10 cellular contexts compared by ENCODE assay signal in the genomic region with DNA sequence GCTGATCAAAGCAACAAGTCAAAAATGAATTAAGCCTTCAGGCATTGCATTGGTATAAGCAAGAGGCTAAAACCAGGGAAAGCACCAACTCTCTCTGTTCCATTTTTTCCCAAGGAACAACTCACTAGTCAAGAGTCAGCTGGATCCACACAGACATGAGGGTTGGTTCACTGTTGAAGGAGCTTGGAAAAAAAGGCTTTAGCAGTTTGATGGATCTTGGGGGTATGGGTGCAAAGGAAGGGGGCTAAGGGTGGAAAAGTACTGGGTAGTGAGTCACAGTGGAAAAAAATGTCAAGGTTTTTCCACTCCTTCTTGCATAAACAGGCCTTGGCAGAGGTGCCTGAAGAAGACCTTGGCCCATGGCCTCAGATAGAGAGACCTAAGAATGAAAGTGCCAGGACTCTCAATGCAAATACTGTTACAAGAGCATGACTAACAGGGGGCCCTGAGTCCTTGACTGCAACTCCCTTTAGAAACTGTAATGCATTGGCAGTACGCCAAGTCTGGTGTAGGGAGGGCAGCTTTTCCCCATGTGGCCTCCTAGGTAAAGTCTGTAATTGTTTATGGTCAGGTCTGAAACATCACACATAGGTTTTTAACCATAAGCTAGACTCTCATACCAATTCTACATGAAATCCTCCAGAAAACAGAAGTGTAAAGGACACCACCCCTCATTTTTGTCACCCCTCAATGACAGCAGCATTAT. TPM values are rescaled to one million over a fixed set of nuclear protein-coding genes. Genes with fewer than 3 reads are reported as not detected.
DNase-seq lines count a peak whose midpoint lies in the region; ATAC-seq and TF ChIP-seq lines count a peak whose summit lies in the region.
"Had no signal": no experiment of that assay in that cellular context is flagged by ENCODE, and none has a peak within 500 bp of the region (broad histone marks: within the 10 kb centered on the region; RNA-seq: fewer than 3 reads in every experiment).

No MANE protein-coding gene starts in this region.

- H3K9me3 ChIP-seq in adrenal gland (replicated peaks in 1 of 3), result no peaks in the 10 kb centered on the region
- H3K9me3 ChIP-seq in tibial nerve, result no peaks in the 10 kb centered on the region
- H3K9me3 ChIP-seq: neutrophil, Peyer's patch had no signal

- TF ChIP-seq POLR2A in adrenal gland (IDR thresholded peaks at IDR 0.05) (peak in 1 of 2 donors; percentile 73), tibial nerve (IDR thresholded peaks at IDR 0.05) (no peak)

- peaks cover 25 to 31% of the 10 kb centered on the region in 2 donors for H3K4me1 ChIP-seq in adrenal gland (replicated peaks in 1 of 2)
- peaks cover 0 to 5% (median 0%) of the 10 kb centered on the region in 4 donors for H3K4me1 ChIP-seq in tibial nerve

- H3K27me3 ChIP-seq in adrenal gland (no peaks in the 10 kb centered on the region), tibial nerve (no peaks in the 10 kb centered on the region)
- H3K27me3 ChIP-seq: neutrophil, Peyer's patch had no signal

- ATAC-seq in GM21360 (IDR thresholded peaks at IDR 0.05; ENCODE audit: unreplicated experiment) (peak; percentile 99), HG03469 (IDR thresholded peaks at IDR 0.05; ENCODE audit: unreplicated experiment) (peak; percentile 98), omental fat pad (ENCODE audit: low FRiP score) (peak; percentile 84)

- TF ChIP-seq CTCF in adrenal gland (IDR thresholded peaks at IDR 0.05) (no peak), omental fat pad (IDR thresholded peaks at IDR 0.05) (no peak), tibial nerve (IDR thresholded peaks at IDR 0.05) (no peak)

- H3K4me3 ChIP-seq in adrenal gland (peak overlapping the region in 1 of 4 donors; percentile 44), tibial nerve (no peak overlapping the region)
- H3K4me3 ChIP-seq: Peyer's patch had no signal

- H3K36me3 ChIP-seq in adrenal gland (replicated peaks in 1 of 2) (peaks cover 0 to 21% of the 10 kb centered on the region in 2 donors), tibial nerve (peaks cover 0 to 83% (median 3%) of the 10 kb centered on the region in 3 donors)

- no peak for TF ChIP-seq EP300 in tibial nerve (IDR thresholded peaks at IDR 0.05)

- intact Hi-C loops in adrenal gland (cut with DNase I), result no loop called here

- 25 to 67% (median 42%) methylated on average over 1 of the region's 1 CpG for WGBS in adrenal gland, 4 donors
- 71 to 91% methylated on average over 1 of the region's 1 CpG for whole genome bisulfite sequencing in tibial nerve, 2 donors

- peak overlapping the region; percentile 58 to 79 (median 76) for H3K27ac ChIP-seq in adrenal gland
- H3K27ac ChIP-seq in tibial nerve, result no peak overlapping the region
- H3K27ac ChIP-seq: neutrophil, Peyer's patch had no signal

- peak; percentile 57 for DNase-seq in EH (ENCODE audit: low read depth)
- DNase-seq in NCI-H82 treated with DMSO at 0.1 percent for 48 hours (lab: John Stamatoyannopoulos, UW; ENCODE audit: unreplicated experiment), result peak; percentile 27
- DNase-seq in adrenal gland, result peak; percentile 86 to 96 (median 91)
- no peak for DNase-seq in omental fat pad (ENCODE audit: low spot score)
- DNase-seq in NOMO-1 treated with dmso at 0.1 percent for 144 hours (lab: John Stamatoyannopoulos, UW; ENCODE audit: unreplicated experiment), result no peak
- DNase-seq in tibial nerve (ENCODE audit: low spot score in 2 of 2), result no peak

RNA-seq across cellular contexts. Expression of a gene that starts 23.7 kb away (rescaled TPM):
- total RNA-seq in adrenal gland (not detected), omental fat pad (not detected), tibial nerve (not detected)
- polyA plus RNA-seq in adrenal gland, result not detected
- total RNA-seq: Peyer's patch had no signal

RNA-seq across cellular contexts. Expression of a gene that starts 30.0 kb away (rescaled TPM):
- total RNA-seq in adrenal gland (under 1 TPM in 5 of 8 donors, not detected in 3; 0.12 to 0.95 (median 0.22) TPM), omental fat pad (under 1 TPM in 1 of 4 donors, not detected in 3; 0.32 TPM), tibial nerve (not detected)
- under 1 TPM in 2 of 3 donors, not detected in 1; 0.16 to 0.40 TPM for polyA plus RNA-seq in adrenal gland
- total RNA-seq: Peyer's patch had no signal

RNA-seq across cellular contexts. Expression of a gene that starts 48.1 kb away (rescaled TPM):
- total RNA-seq in adrenal gland, result 100 to 1,000 TPM in 7 of 8 donors, 10 to 100 TPM in 1; 72.5 to 768 (median 147) TPM
- polyA plus RNA-seq in adrenal gland, result 100 to 1,000 TPM in 1 of 3 donors, 10 to 100 TPM in 2; 54.3 to 261 (median 63.5) TPM
- total RNA-seq in omental fat pad, result 10 to 100 TPM; 16.0 to 24.9 (median 18.7) TPM
- total RNA-seq in tibial nerve, result 10 to 100 TPM; 21.6 to 61.4 (median 25.7) TPM

RNA-seq across cellular contexts. Expression of a gene that starts 48.4 kb away (rescaled TPM):
- 10 to 100 TPM in 5 of 8 donors, 1 to 10 TPM in 3; 3.5 to 20.2 (median 11.8) TPM for total RNA-seq in adrenal gland
- 10 to 100 TPM; 13.2 to 33.0 (median 17.1) TPM for polyA plus RNA-seq in adrenal gland
- 1 to 10 TPM; 7.6 to 9.4 (median 9.1) TPM for total RNA-seq in omental fat pad
- 10 to 100 TPM in 1 of 4 donors, 1 to 10 TPM in 3; 8.2 to 14.0 (median 8.5) TPM for total RNA-seq in tibial nerve

Comparison
In these comparisons a context has a peak if more than half of its experiments do, and no peak if none do; other contexts are left out.
1. DNase-seq: peak in EH (single experiment), NCI-H82 treated with DMSO at 0.1 percent for 48 hours (single experiment) and adrenal gland (7 of 7); none in omental fat pad (single experiment), NOMO-1 treated with dmso at 0.1 percent for 144 hours (single experiment) and tibial nerve (0 of 2).
2. H3K27ac ChIP-seq: peak in adrenal gland (5 of 5); none in tibial nerve (0 of 4).
3. Peak in every context shown above with its lines, with median percentiles within 50 percentile points of each other: ATAC-seq.